In genomic region chr12:47829584-47829983, GRCh38 we compare ENCODE assay signal across 1 cellular context.
TF ChIP-seq lines count a peak whose summit lies in the region.

No MANE protein-coding gene starts in this region.

TF ChIP-seq in HepG2, 621 proteins besides CTCF, POLR2A, EP300 and RAD21:
- no peak for TF ChIP-seq RORA (CRISPR knock-in tag; IDR thresholded peaks at IDR 0.05)
- TF ChIP-seq ZBTB46 (CRISPR knock-in tag; IDR thresholded peaks at IDR 0.05; ENCODE audit: borderline replicate concordance) = no peak
- TF ChIP-seq JUNB (CRISPR knock-in tag; IDR thresholded peaks at IDR 0.05; ENCODE audit: borderline replicate concordance) = no peak
- no peak for TF ChIP-seq YY1 (IDR thresholded peaks at IDR 0.05; ENCODE audit: insufficient read depth, insufficient replicate concordance, low read depth, low read length)
- no peak for TF ChIP-seq WIZ (CRISPR knock-in tag; IDR thresholded peaks at IDR 0.05)
- no peak for TF ChIP-seq HNRNPK (IDR thresholded peaks at IDR 0.05; ENCODE audit: low read depth, low read length, poor library complexity, severe bottlenecking)
- no peak for TF ChIP-seq PLRG1 (conservative IDR thresholded peaks at IDR 0.05)
- TF ChIP-seq ZBTB2 (CRISPR knock-in tag; IDR thresholded peaks at IDR 0.05; ENCODE audit: low read depth) = no peak
- TF ChIP-seq ZNF674 (CRISPR knock-in tag; IDR thresholded peaks at IDR 0.05; ENCODE audit: low read depth) = no peak
- no peak for TF ChIP-seq SRY (CRISPR knock-in tag; IDR thresholded peaks at IDR 0.05)
- TF ChIP-seq, protein P1, sequence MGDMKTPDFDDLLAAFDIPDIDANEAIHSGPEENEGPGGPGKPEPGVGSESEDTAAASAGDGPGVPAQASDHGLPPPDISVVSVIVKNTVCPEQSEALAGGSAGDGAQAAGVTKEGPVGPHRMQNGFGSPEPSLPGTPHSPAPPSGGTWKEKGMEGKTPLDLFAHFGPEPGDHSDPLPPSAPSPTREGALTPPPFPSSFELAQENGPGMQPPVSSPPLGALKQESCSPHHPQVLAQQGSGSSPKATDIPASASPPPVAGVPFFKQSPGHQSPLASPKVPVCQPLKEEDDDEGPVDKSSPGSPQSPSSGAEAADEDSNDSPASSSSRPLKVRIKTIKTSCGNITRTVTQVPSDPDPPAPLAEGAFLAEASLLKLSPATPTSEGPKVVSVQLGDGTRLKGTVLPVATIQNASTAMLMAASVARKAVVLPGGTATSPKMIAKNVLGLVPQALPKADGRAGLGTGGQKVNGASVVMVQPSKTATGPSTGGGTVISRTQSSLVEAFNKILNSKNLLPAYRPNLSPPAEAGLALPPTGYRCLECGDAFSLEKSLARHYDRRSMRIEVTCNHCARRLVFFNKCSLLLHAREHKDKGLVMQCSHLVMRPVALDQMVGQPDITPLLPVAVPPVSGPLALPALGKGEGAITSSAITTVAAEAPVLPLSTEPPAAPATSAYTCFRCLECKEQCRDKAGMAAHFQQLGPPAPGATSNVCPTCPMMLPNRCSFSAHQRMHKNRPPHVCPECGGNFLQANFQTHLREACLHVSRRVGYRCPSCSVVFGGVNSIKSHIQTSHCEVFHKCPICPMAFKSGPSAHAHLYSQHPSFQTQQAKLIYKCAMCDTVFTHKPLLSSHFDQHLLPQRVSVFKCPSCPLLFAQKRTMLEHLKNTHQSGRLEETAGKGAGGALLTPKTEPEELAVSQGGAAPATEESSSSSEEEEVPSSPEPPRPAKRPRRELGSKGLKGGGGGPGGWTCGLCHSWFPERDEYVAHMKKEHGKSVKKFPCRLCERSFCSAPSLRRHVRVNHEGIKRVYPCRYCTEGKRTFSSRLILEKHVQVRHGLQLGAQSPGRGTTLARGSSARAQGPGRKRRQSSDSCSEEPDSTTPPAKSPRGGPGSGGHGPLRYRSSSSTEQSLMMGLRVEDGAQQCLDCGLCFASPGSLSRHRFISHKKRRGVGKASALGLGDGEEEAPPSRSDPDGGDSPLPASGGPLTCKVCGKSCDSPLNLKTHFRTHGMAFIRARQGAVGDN (CRISPR knock-in tag; IDR thresholded peaks at IDR 0.05) = no peak
TF ChIP-seq in HepG2: peak in this region for 0.
